Comparison of ENCODE assay signal across 7 cellular contexts in the genomic region with DNA sequence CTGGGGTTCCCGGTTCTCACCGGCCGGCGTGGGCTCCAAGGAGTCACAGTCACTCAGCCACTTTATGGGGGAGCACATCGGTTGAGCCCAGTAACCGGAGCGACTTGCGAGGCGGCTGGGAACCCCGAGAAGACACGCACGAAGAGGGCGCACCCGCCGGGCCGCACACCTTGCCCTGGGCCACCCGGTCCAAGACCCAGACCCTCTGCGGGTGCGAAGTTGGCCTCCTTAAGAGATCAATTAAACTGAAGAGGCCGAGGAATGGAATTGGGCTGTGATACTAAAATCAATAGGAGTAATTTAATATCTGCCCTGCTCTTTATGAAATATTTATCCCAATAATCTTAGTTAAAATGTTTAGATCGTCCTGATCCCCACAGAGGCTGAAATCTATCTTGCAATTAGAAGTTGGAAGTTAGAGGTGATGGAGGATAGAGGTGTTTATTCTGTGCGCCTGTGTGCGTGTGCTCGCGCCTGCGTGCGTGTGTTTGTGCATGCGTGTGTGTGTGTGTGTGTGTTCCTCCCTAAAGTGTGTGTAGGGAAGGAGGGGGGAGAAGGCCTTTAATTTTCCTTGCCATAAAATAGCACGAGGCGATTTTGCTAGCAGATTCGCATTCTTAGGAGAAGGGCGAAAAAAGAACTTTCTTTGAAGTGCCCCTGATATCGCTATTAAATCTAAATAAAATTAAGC. TPM values are rescaled to one million over a fixed set of nuclear protein-coding genes. Genes with fewer than 3 reads are reported as not detected.
DNase-seq lines count a peak whose midpoint lies in the region; ATAC-seq and TF ChIP-seq lines count a peak whose summit lies in the region.

No MANE protein-coding gene starts in this region.

- H3K27ac ChIP-seq in smooth muscle cell (ENCODE audit: low read depth), result no peak overlapping the region

- H3K9me3 ChIP-seq in iPS-15b (ENCODE audit: control insufficient read depth, insufficient read depth, low read length) (no peaks in the 10 kb centered on the region), smooth muscle cell (replicated peaks; ENCODE audit: low read depth) (no peaks in the 10 kb centered on the region)

- no peak for DNase-seq in HFFc6
- DNase-seq in activated naive CD8-positive, alpha-beta T cell treated with anti-CD3 and anti-CD28 coated beads for 36 hours, result no peak
- no peak for DNase-seq in smooth muscle cell (lab: John Stamatoyannopoulos, UW; ENCODE audit: unreplicated experiment)
- DNase-seq in erythroblast (lab: John Stamatoyannopoulos, UW), result no peak
- DNase-seq in kidney tubule cell (ENCODE audit: low spot score), result no peak

- H3K27me3 ChIP-seq in iPS-15b (ENCODE audit: control insufficient read depth, insufficient read depth, low read length) (peaks cover 60% of the 10 kb centered on the region), smooth muscle cell (ENCODE audit: low read depth) (peaks cover 72% of the 10 kb centered on the region)

- peaks cover 16% of the 10 kb centered on the region for H3K27me3 Mint-ChIP-seq in HFFc6 (ENCODE audit: insufficient read depth)
- H3K27me3 Mint-ChIP-seq in activated naive CD8-positive, alpha-beta T cell treated with anti-CD3 and anti-CD28 coated beads for 36 hours, result peaks cover 39% of the 10 kb centered on the region

- no peaks in the 10 kb centered on the region for H3K9me3 Mint-ChIP-seq in HFFc6
- H3K9me3 Mint-ChIP-seq in activated naive CD8-positive, alpha-beta T cell treated with anti-CD3 and anti-CD28 coated beads for 36 hours, result no peaks in the 10 kb centered on the region

- ATAC-seq in HG03571 (IDR thresholded peaks at IDR 0.05; ENCODE audit: unreplicated experiment), result no peak

- H3K9ac ChIP-seq in iPS-15b (ENCODE audit: low read depth, low read length) (no peak overlapping the region), smooth muscle cell (ENCODE audit: low read depth) (no peak overlapping the region)

- H3K36me3 ChIP-seq in iPS-15b (ENCODE audit: control insufficient read depth, insufficient read depth, low read length) (no peaks in the 10 kb centered on the region), smooth muscle cell (ENCODE audit: low read depth) (no peaks in the 10 kb centered on the region)

- peaks cover 5% of the 10 kb centered on the region; the same call in 1 of the 2 replicates for H3K4me1 Mint-ChIP-seq in HFFc6 (ENCODE audit: low read depth)
- peaks cover 10% of the 10 kb centered on the region for H3K4me1 Mint-ChIP-seq in activated naive CD8-positive, alpha-beta T cell treated with anti-CD3 and anti-CD28 coated beads for 36 hours

- H2AFZ ChIP-seq in smooth muscle cell (ENCODE audit: low read depth), result peak overlapping the region; percentile 87

- TF ChIP-seq CTCF in HFFc6 (IDR thresholded peaks at IDR 0.05) (no peak), smooth muscle cell (IDR thresholded peaks at IDR 0.05; ENCODE audit: borderline replicate concordance, insufficient read depth, poor library complexity, severe bottlenecking) (no peak)

- H3F3A ChIP-seq in smooth muscle cell (ENCODE audit: low read depth), result no peaks in the 10 kb centered on the region

- peak overlapping the region; percentile 99 for H3K4me2 ChIP-seq in smooth muscle cell

- H3K4me3 ChIP-seq in iPS-15b (ENCODE audit: low read depth, low read length) (peak overlapping the region; percentile 71), smooth muscle cell (peak overlapping the region; percentile 77)

- H3K36me3 Mint-ChIP-seq in HFFc6 (ENCODE audit: low read depth), result no peaks in the 10 kb centered on the region
- no peaks in the 10 kb centered on the region for H3K36me3 Mint-ChIP-seq in activated naive CD8-positive, alpha-beta T cell treated with anti-CD3 and anti-CD28 coated beads for 36 hours

- H3K27ac Mint-ChIP-seq in HFFc6, result no peak overlapping the region
- H3K27ac Mint-ChIP-seq in activated naive CD8-positive, alpha-beta T cell treated with anti-CD3 and anti-CD28 coated beads for 36 hours, result no peak overlapping the region

- H4K20me1 ChIP-seq in smooth muscle cell (ENCODE audit: low read depth), result peaks cover 26% of the 10 kb centered on the region

- H3K79me2 ChIP-seq in smooth muscle cell (ENCODE audit: low read depth), result no peaks in the 10 kb centered on the region

- peak overlapping the region; percentile 71 for H3K4me3 Mint-ChIP-seq in HFFc6
- peak overlapping the region; percentile 75 for H3K4me3 Mint-ChIP-seq in activated naive CD8-positive, alpha-beta T cell treated with anti-CD3 and anti-CD28 coated beads for 36 hours

- no peak for TF ChIP-seq POLR2A in erythroblast (IDR thresholded peaks at IDR 0.05; ENCODE audit: low read length)

- H3K4me1 ChIP-seq in iPS-15b (ENCODE audit: control insufficient read depth, insufficient read depth, low read length) (peaks cover 10% of the 10 kb centered on the region), smooth muscle cell (ENCODE audit: low read depth) (peaks cover 51% of the 10 kb centered on the region)

- WGBS in smooth muscle cell (ENCODE audit: low lambda C conversion rate), result 7% methylated on average over 33 of the region's 33 CpGs

RNA-seq across cellular contexts. Expression of a gene that starts 1.0 kb away (rescaled TPM):
- under 1 TPM; 0.09 to 0.14 (median 0.12) TPM for total RNA-seq in HFFc6 (2021; fragmentation: NEBNext Ultra II Directional; extraction: Animal tissue kit (Norgen Biotek cat#: 25700))
- under 1 TPM; 0.06 TPM for total RNA-seq in activated naive CD8-positive, alpha-beta T cell treated with anti-CD3 and anti-CD28 coated beads for 36 hours
- 3.3 and 4.3 TPM in 2 replicates for total RNA-seq in smooth muscle cell
- polyA plus RNA-seq in smooth muscle cell, result 0.98 and 1.4 TPM in 2 replicates
